Comparison of ENCODE assay signal across 9 cellular contexts in the genomic region with DNA sequence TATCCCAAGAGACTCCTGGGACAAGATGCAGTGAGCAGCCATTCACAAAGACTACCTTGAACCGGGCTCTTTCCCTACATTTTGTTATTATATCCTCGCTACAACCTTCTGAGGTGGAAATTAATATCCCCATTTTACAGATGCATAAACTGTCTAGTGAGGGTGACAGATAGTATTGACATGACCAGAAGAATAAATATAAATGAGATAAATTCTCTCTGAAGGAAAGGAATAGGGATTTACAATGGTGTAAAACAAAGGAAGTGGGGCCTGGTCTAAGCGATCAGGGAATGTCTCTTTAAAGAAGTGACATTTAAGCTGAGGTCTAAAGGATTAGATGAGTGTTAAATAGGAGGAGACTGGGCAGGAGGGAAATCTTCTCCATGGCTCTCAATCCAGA. TPM values are rescaled to one million over a fixed set of nuclear protein-coding genes. Genes with fewer than 3 reads are reported as not detected.
"Had no signal": no experiment of that assay in that cellular context is flagged by ENCODE, and none has a peak within 500 bp of the region (broad histone marks: within the 10 kb centered on the region; RNA-seq: fewer than 3 reads in every experiment).

No MANE protein-coding gene starts in this region.

- DNase-seq: GDM1, GF-D8 had no signal

- FAIRE-seq: G401.6, GM12878, GM12891, GM12892, GM18507, GM19239 had no signal

- ATAC-seq: GM12878 had no signal

- H3K4me3 ChIP-seq: GM12878 had no signal

RNA-seq across cellular contexts. Expression of gene KCNMB1, which starts 43.5 kb away (rescaled TPM):
- total RNA-seq: G401 had no signal
